ENCODE assay signal across 8 cellular contexts in genomic region chr4:127782025-127782274, GRCh38. TPM values are rescaled to one million over a fixed set of nuclear protein-coding genes. Genes with fewer than 3 reads are reported as not detected.
DNase-seq lines count a peak whose midpoint lies in the region; ATAC-seq and FAIRE-seq lines count a peak whose summit lies in the region.

No MANE protein-coding gene starts in this region.

- H3K4me3 ChIP-seq in ectodermal cell (ENCODE audit: insufficient read depth, low read depth, low read length) = peak overlapping the region; percentile 55

- peaks cover 10% of the 10 kb centered on the region for H3K4me1 ChIP-seq in ectodermal cell (ENCODE audit: control insufficient read depth, insufficient read depth, low read length)

- H3K9me3 Mint-ChIP-seq in stimulated activated naive B cell treated with anti-CD40 and anti-IgM and Interleukin-4, amounts not matched to agents 10 μg/mL and 1 μg/mL and 100 μg/mL, for 72 hours = peaks cover 2 to 4% of the 10 kb centered on the region in 2 donors

- no peaks in the 10 kb centered on the region for H3K36me3 ChIP-seq in ectodermal cell (ENCODE audit: control insufficient read depth, insufficient read depth, low read length)

- DNase-seq in NCI-H2107 (lab: John Stamatoyannopoulos, UW) = peak; percentile 27
- no peak for DNase-seq in NCI-H2107 treated with DMSO at 0.1 percent for 48 hours (lab: John Stamatoyannopoulos, UW; ENCODE audit: unreplicated experiment)
- peak; percentile 86 for DNase-seq in HTR-8/SVneo (ENCODE audit: insufficient read length, low spot score)
- peak; percentile 87 for DNase-seq in SKM-1 (lab: John Stamatoyannopoulos, UW; ENCODE audit: unreplicated experiment)
- peak; percentile 88 to 91 for DNase-seq in lung microvascular endothelial cell (ENCODE audit: low read depth in 2 of 2)
- DNase-seq in stimulated activated naive B cell treated with anti-CD40 and anti-IgM and Interleukin-4, amounts not matched to agents 10 μg/mL and 1 μg/mL and 100 μg/mL, for 72 hours = no peak

- peak; percentile 72 for ATAC-seq in GM21447 (IDR thresholded peaks at IDR 0.05; ENCODE audit: unreplicated experiment)
- ATAC-seq in stimulated activated naive B cell treated with anti-CD40 and anti-IgM and Interleukin-4, amounts not matched to agents 10 μg/mL and 1 μg/mL and 100 μg/mL, for 72 hours (replicated peaks) = peak; percentile 81 to 82

- FAIRE-seq in HTR-8/SVneo (lab: Jason Lieb, UNC) = peak; percentile 26

- H3K4me3 Mint-ChIP-seq in stimulated activated naive B cell treated with anti-CD40 and anti-IgM and Interleukin-4, amounts not matched to agents 10 μg/mL and 1 μg/mL and 100 μg/mL, for 72 hours = peak overlapping the region; percentile 82 to 86

- no peaks in the 10 kb centered on the region for H3K9me3 ChIP-seq in ectodermal cell (ENCODE audit: control insufficient read depth, low read length)

- WGBS in ectodermal cell, 2 experiments = 0 to 2% methylated on average over 30 of the region's 30 CpGs

- H3K36me3 Mint-ChIP-seq in stimulated activated naive B cell treated with anti-CD40 and anti-IgM and Interleukin-4, amounts not matched to agents 10 μg/mL and 1 μg/mL and 100 μg/mL, for 72 hours = peaks cover 2 to 4% of the 10 kb centered on the region in 2 donors

- peak overlapping the region; percentile 59 for H3K27ac Mint-ChIP-seq in stimulated activated naive B cell treated with anti-CD40 and anti-IgM and Interleukin-4, amounts not matched to agents 10 μg/mL and 1 μg/mL and 100 μg/mL, for 72 hours

- H3K27ac ChIP-seq in ectodermal cell (ENCODE audit: insufficient read depth, low read depth, low read length, poor library complexity, severe bottlenecking) = no peak overlapping the region

- H3K27me3 ChIP-seq in ectodermal cell (ENCODE audit: control insufficient read depth, insufficient read depth, low read length, poor library complexity, severe bottlenecking) = peaks cover 51% of the 10 kb centered on the region

- peaks cover 40 to 64% of the 10 kb centered on the region in 2 donors for H3K27me3 Mint-ChIP-seq in stimulated activated naive B cell treated with anti-CD40 and anti-IgM and Interleukin-4, amounts not matched to agents 10 μg/mL and 1 μg/mL and 100 μg/mL, for 72 hours

- peaks cover 11 to 34% of the 10 kb centered on the region in 2 donors for H3K4me1 Mint-ChIP-seq in stimulated activated naive B cell treated with anti-CD40 and anti-IgM and Interleukin-4, amounts not matched to agents 10 μg/mL and 1 μg/mL and 100 μg/mL, for 72 hours

RNA-seq across cellular contexts. Expression of gene HSPA4L, which starts 0.2 kb away (rescaled TPM):
- polyA plus RNA-seq in ectodermal cell (2013, experiment 1 of 4) = 0.83 TPM
- 0.64 TPM for polyA plus RNA-seq in ectodermal cell (2013, experiment 2 of 4)
- 1.1 TPM for polyA plus RNA-seq in ectodermal cell (2013, experiment 3 of 4)
- polyA plus RNA-seq in ectodermal cell (2013, experiment 4 of 4) = 1.1 TPM
- 0.99 and 2.0 TPM in 2 replicates for total RNA-seq in lung microvascular endothelial cell

RNA-seq across cellular contexts. Expression of gene SLC25A31, which starts 51.8 kb away (rescaled TPM):
- polyA plus RNA-seq in ectodermal cell (2013, experiment 1 of 4) = not detected
- polyA plus RNA-seq in ectodermal cell (2013, experiment 2 of 4) = not detected
- polyA plus RNA-seq in ectodermal cell (2013, experiment 3 of 4) = not detected
- polyA plus RNA-seq in ectodermal cell (2013, experiment 4 of 4) = not detected
- total RNA-seq in lung microvascular endothelial cell = not detected in 2 replicates

Comparison
In these comparisons a context has a peak if more than half of its experiments do, and no peak if none do; other contexts are left out.
1. DNase-seq: peak in NCI-H2107 (single experiment), HTR-8/SVneo (single experiment), SKM-1 (single experiment) and lung microvascular endothelial cell (2 of 2); none in NCI-H2107 treated with DMSO at 0.1 percent for 48 hours (single experiment) and stimulated activated naive B cell treated with anti-CD40 and anti-IgM and Interleukin-4, amounts not matched to agents 10 μg/mL and 1 μg/mL and 100 μg/mL, for 72 hours (single experiment).